In the genomic region with DNA sequence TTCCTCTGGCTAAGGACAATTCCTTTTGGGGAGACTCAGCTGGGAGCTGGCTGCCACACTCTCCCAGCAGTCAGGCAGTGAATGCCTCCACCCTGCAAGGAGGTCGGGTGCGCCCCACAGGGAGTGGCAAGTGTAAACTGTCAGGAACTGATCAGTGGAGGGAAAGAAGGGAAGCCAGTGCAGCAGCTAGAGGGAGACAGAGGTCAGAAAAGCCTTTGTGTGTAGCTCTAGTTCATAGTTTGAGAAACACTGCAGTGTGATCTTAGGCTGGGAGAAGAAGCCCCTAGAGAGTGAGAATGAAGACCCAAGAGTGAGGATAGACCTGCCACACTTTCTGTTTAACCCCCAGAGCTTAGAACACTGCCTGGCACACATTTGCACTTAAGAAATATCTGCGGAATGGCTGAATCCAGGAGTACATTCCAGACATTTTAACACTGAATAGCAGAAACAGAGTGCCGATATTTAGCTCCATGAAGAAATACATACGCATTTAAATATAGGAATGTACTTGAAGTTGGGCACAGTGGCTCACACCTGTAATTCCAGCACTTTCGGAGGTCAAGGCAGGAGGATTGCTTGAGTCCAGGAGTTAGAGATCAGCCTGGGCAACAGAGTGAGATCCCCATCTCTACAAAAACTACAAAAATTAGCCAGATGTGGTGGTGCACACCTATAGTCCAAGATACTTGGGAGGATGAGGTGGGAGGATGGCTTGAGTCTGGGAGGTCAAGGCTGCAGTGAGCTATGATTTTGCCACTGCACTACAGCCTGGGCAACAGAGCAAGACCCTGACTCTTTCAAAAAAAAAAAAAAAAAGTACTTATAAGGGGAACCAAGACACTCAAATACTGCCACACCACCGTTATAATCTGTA, we compare ENCODE assay signal across 10 cellular contexts. TPM values are rescaled to one million over a fixed set of nuclear protein-coding genes. Genes with fewer than 3 reads are reported as not detected.
DNase-seq lines count a peak whose midpoint lies in the region; ATAC-seq and TF ChIP-seq lines count a peak whose summit lies in the region.
"Had no signal": no experiment of that assay in that cellular context is flagged by ENCODE, and none has a peak within 500 bp of the region (broad histone marks: within the 10 kb centered on the region; RNA-seq: fewer than 3 reads in every experiment).

No MANE protein-coding gene starts in this region.

- no peaks in the 10 kb centered on the region for H4K20me1 ChIP-seq in Loucy (ENCODE audit: insufficient read depth, low read length, poor library complexity, severe bottlenecking)

- no peaks in the 10 kb centered on the region for H3K36me3 ChIP-seq in Loucy (ENCODE audit: insufficient read depth, low read length)

- H2AFZ ChIP-seq in Loucy (ENCODE audit: low read length), result no peak overlapping the region
- H2AFZ ChIP-seq: parathyroid adenoma had no signal

- H3K9ac ChIP-seq in Loucy (ENCODE audit: low read depth, low read length, poor library complexity, severe bottlenecking), result no peak overlapping the region
- H3K9ac ChIP-seq: parathyroid adenoma had no signal

- no peak overlapping the region for H3K4me3 ChIP-seq in Loucy (ENCODE audit: low read length, poor library complexity, severe bottlenecking)

- no peaks in the 10 kb centered on the region for H3F3A ChIP-seq in Loucy (ENCODE audit: low read depth)

- no peaks in the 10 kb centered on the region for H3K27me3 ChIP-seq in Loucy (ENCODE audit: insufficient read depth, low read length, poor library complexity, severe bottlenecking)

- no peaks in the 10 kb centered on the region for H3K9me3 ChIP-seq in Loucy (ENCODE audit: insufficient read depth, low read depth, low read length)

- H3K4me2 ChIP-seq in Loucy (ENCODE audit: low read depth, low read length, poor library complexity, severe bottlenecking), result no peak overlapping the region

- peak; percentile 62 for TF ChIP-seq CTCF in Loucy (conservative IDR thresholded peaks at IDR 0.05; ENCODE audit: low read length)

- DNase-seq in GM03348 (ENCODE audit: low spot score), result peak; percentile 73
- DNase-seq in amniotic epithelial cell (ENCODE audit: low read depth), result peak; percentile 55
- DNase-seq in left lobe of liver (ENCODE audit: low spot score), result no peak
- DNase-seq in NCI-H1417 treated with DMSO at 0.1 percent for 48 hours (lab: John Stamatoyannopoulos, UW), result no peak
- DNase-seq in NCI-H1105 (lab: John Stamatoyannopoulos, UW), result no peak
- DNase-seq in cerebellum (ENCODE audit: low spot score), result no peak
- DNase-seq in cerebellar nuclear complex (lab: John Stamatoyannopoulos, UW), result no peak
- DNase-seq: activated B cell treated with CpG ODN at 0.5 μM for 24 hours had no signal

- no peaks in the 10 kb centered on the region for H3K4me1 ChIP-seq in Loucy (ENCODE audit: insufficient read depth, low read length, poor library complexity, severe bottlenecking)
- H3K4me1 ChIP-seq: parathyroid adenoma had no signal

- no peaks in the 10 kb centered on the region for H3K9me2 ChIP-seq in Loucy (replicated peaks; ENCODE audit: low read depth, low read length)

- H3K79me2 ChIP-seq in Loucy (ENCODE audit: insufficient read depth, low read length), result no peaks in the 10 kb centered on the region
- H3K79me2 ChIP-seq: parathyroid adenoma had no signal

- peak; percentile 58 for ATAC-seq in left lobe of liver

RNA-seq across cellular contexts. Expression of gene SLC5A11, which starts 11.1 kb away (rescaled TPM):
- 1.1 TPM for total RNA-seq in left lobe of liver
- not detected for total RNA-seq in cerebellum

Comparison
In these comparisons a context has a peak if more than half of its experiments do, and no peak if none do; other contexts are left out.
1. DNase-seq: peak in GM03348 (single experiment) and amniotic epithelial cell (single experiment); none in left lobe of liver (single experiment), NCI-H1417 treated with DMSO at 0.1 percent for 48 hours (single experiment), NCI-H1105 (single experiment), cerebellum (single experiment) and cerebellar nuclear complex (0 of 2).